ENCODE assay signal across 26 cellular contexts in genomic region chr6:143130928-143131327, GRCh38.
"Had no signal": no experiment of that assay in that cellular context is flagged by ENCODE, and none has a peak within 500 bp of the region (broad histone marks: within the 10 kb centered on the region; RNA-seq: fewer than 3 reads in every experiment).

No MANE protein-coding gene starts in this region.

- H3K4me3 ChIP-seq: colonic mucosa, esophagus squamous epithelium, gastrocnemius medialis, heart right ventricle, left lung, lower lobe of right lung, mucosa of descending colon had no signal

- H3K4me1 ChIP-seq: colonic mucosa, esophagus squamous epithelium, gastrocnemius medialis, left lung, lower lobe of right lung had no signal

- FAIRE-seq: endometrium, islet of Langerhans, keratinocyte had no signal

- H3K36me3 ChIP-seq: colonic mucosa, left lung, lower lobe of right lung had no signal

- DNase-seq: colonic mucosa; cortex of kidney; effector CD8-positive, alpha-beta T cell; effector memory CD8-positive, alpha-beta T cell; endodermal cell; erythroblast; esophagus squamous epithelium; foreskin fibroblast; foreskin melanocyte; gastrocnemius medialis; glutamatergic neuron; head of caudate nucleus; heart right ventricle; hippocampal formation; left cardiac atrium; left lung; left ventricle myocardium superior; lower lobe of right lung; mesenchymal stem cell; mucosa of descending colon; naive B cell had no signal

- ATAC-seq: effector memory CD8-positive, alpha-beta T cell; esophagus mucosa; gastrocnemius medialis; heart right ventricle; left cardiac atrium; left lung; left ventricle myocardium superior; lower lobe of right lung; mucosa of descending colon had no signal

- H3K9me3 ChIP-seq: colonic mucosa had no signal

- H3K27me3 ChIP-seq: colonic mucosa, esophagus squamous epithelium, gastrocnemius medialis, heart right ventricle, left lung had no signal

- H3K27ac ChIP-seq: colonic mucosa, epithelial cell of prostate, esophagus squamous epithelium, gastrocnemius medialis, heart right ventricle, left lung, lower lobe of right lung had no signal
